Comparison of ENCODE assay signal across 10 cellular contexts in genomic region chr16:79163666-79164377, GRCh38.
DNase-seq lines count a peak whose midpoint lies in the region; ATAC-seq and TF ChIP-seq lines count a peak whose summit lies in the region.
"Had no signal": no experiment of that assay in that cellular context is flagged by ENCODE, and none has a peak within 500 bp of the region (broad histone marks: within the 10 kb centered on the region; RNA-seq: fewer than 3 reads in every experiment).

No MANE protein-coding gene starts in this region.

- ATAC-seq in GM19328 (IDR thresholded peaks at IDR 0.05; ENCODE audit: unreplicated experiment): no peak

- DNase-seq in activated naive CD4-positive, alpha-beta T cell treated with anti-CD3 and anti-CD28 coated beads for 36 hours: no peak
- DNase-seq in activated naive CD4-positive, alpha-beta T cell (lab: John Stamatoyannopoulos, UW): no peak
- DNase-seq in Peyer's patch (peak; percentile 18 to 58 (median 50)), immature natural killer cell (peak; percentile 41 to 67 (median 51)), tibial nerve (ENCODE audit: low spot score in 2 of 2) (peak in 1 of 2 donors; percentile 19), kidney tubule cell (ENCODE audit: low spot score) (no peak), ureter (ENCODE audit: low spot score) (no peak)
- DNase-seq: Caco-2, HFFc6 had no signal

- peaks cover 9% of the 10 kb centered on the region for H3K4me1 Mint-ChIP-seq in activated naive CD4-positive, alpha-beta T cell treated with anti-CD3 and anti-CD28 coated beads for 36 hours (ENCODE audit: low read depth)
- peaks cover 29 to 50% of the 10 kb centered on the region in 2 donors for H3K4me1 Mint-ChIP-seq in immature natural killer cell

- H3K36me3 Mint-ChIP-seq in activated naive CD4-positive, alpha-beta T cell treated with anti-CD3 and anti-CD28 coated beads for 36 hours (ENCODE audit: low read depth): peaks cover 3% of the 10 kb centered on the region
- peaks cover 0 to 9% (median 6%) of the 10 kb centered on the region in 3 donors for H3K36me3 Mint-ChIP-seq in immature natural killer cell

- TF ChIP-seq CTCF in Peyer's patch (IDR thresholded peaks at IDR 0.05): no peak
- no peak for TF ChIP-seq CTCF in tibial nerve (IDR thresholded peaks at IDR 0.05)

- H3K27me3 ChIP-seq in Peyer's patch (no peaks in the 10 kb centered on the region), tibial nerve (no peaks in the 10 kb centered on the region)

- TF ChIP-seq POLR2A in Peyer's patch (IDR thresholded peaks at IDR 0.05) (no peak), tibial nerve (IDR thresholded peaks at IDR 0.05) (no peak)

- peak overlapping the region; percentile 54 for H3K4me3 Mint-ChIP-seq in activated naive CD4-positive, alpha-beta T cell treated with anti-CD3 and anti-CD28 coated beads for 36 hours
- H3K4me3 Mint-ChIP-seq in immature natural killer cell: peak overlapping the region; percentile 73 to 87 (median 80)
- H3K4me3 Mint-ChIP-seq: HFFc6 had no signal

- H3K36me3 ChIP-seq in Peyer's patch: no peaks in the 10 kb centered on the region
- no peaks in the 10 kb centered on the region for H3K36me3 ChIP-seq in tibial nerve

- no peak overlapping the region for H3K27ac Mint-ChIP-seq in activated naive CD4-positive, alpha-beta T cell treated with anti-CD3 and anti-CD28 coated beads for 36 hours
- H3K27ac Mint-ChIP-seq in immature natural killer cell: peak overlapping the region; percentile 42 to 90 (median 78)
- H3K27ac Mint-ChIP-seq: HFFc6 had no signal

- CTCF ChIA-PET in activated naive CD4-positive, alpha-beta T cell treated with anti-CD3 and anti-CD28 coated beads for 36 hours (lab: Charles Lee): interaction anchor here (0.7 kb wide), 1 partner anchor 106 kb away, joined by 4 read pairs; no protein-coding TSS in a partner anchor

- TF ChIP-seq EP300 in tibial nerve (IDR thresholded peaks at IDR 0.05): no peak

- H3K4me1 ChIP-seq in Peyer's patch (peaks cover 0 to 4% (median 0%) of the 10 kb centered on the region in 4 donors), tibial nerve (peaks cover 0 to 21% (median 8%) of the 10 kb centered on the region in 4 donors)

- H3K27me3 Mint-ChIP-seq in activated naive CD4-positive, alpha-beta T cell treated with anti-CD3 and anti-CD28 coated beads for 36 hours (ENCODE audit: low read depth): no peaks in the 10 kb centered on the region
- peaks cover 0 to 8% (median 0%) of the 10 kb centered on the region in 3 donors for H3K27me3 Mint-ChIP-seq in immature natural killer cell (ENCODE audit: low read depth in 3 of 3)

- H3K4me3 ChIP-seq in Peyer's patch (peak overlapping the region in 1 of 4 donors; percentile 40), tibial nerve (peak overlapping the region in 3 of 4 donors; percentile 11 to 20 (median 18))

- H3K9me3 Mint-ChIP-seq in activated naive CD4-positive, alpha-beta T cell treated with anti-CD3 and anti-CD28 coated beads for 36 hours: peaks cover 10% of the 10 kb centered on the region
- H3K9me3 Mint-ChIP-seq in immature natural killer cell: no peaks in the 10 kb centered on the region

- 45% methylated on average over 13 of the region's 13 CpGs for WGBS in tibial nerve, 2 donors

- peak overlapping the region in 3 of 4 donors; percentile 15 to 67 (median 55) for H3K27ac ChIP-seq in Peyer's patch
- H3K27ac ChIP-seq in tibial nerve: peak overlapping the region in 3 of 4 donors; percentile 14 to 36 (median 28)

- H3K9me3 ChIP-seq in Peyer's patch (no peaks in the 10 kb centered on the region), tibial nerve (peaks cover 0 to 5% (median 0%) of the 10 kb centered on the region in 4 donors)

- intact Hi-C loops in activated naive CD4-positive, alpha-beta T cell treated with anti-CD3 and anti-CD28 coated beads for 36 hours (cut with micrococcal nuclease): no loop called here

Comparison
In these comparisons a context has a peak if more than half of its experiments do, and no peak if none do; other contexts are left out.
1. DNase-seq: peak in Peyer's patch (3 of 3) and immature natural killer cell (3 of 3); none in activated naive CD4-positive, alpha-beta T cell treated with anti-CD3 and anti-CD28 coated beads for 36 hours (single experiment), activated naive CD4-positive, alpha-beta T cell (0 of 4), kidney tubule cell (single experiment) and ureter (single experiment).